ENCODE assay signal across 10 cellular contexts in the genomic region with DNA sequence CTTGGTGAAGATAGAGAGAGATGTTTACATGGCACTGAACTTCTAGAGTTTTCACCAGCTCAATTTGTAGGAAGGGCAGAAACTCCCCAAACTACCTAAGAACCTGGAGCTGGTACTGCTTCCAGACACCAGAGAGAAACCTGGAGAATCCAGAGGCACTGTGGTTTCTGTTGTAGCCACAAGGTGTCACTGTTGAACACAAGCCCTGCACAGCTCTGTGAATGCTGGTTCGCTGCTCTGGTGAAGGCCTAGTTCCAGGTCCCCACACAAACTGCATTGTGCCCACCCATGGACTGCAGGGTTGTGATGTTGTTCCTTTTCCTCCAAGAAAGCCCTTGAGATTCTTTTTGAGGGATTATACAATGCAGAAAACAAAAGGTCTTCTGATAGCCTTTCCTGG.
A peak's percentile ranks its signal among the peaks of the same experiment; 100 is the strongest.
DNase-seq lines count a peak whose midpoint lies in the region; ATAC-seq and TF ChIP-seq lines count a peak whose summit lies in the region.
"Had no signal": no experiment of that assay in that cellular context is flagged by ENCODE, and none has a peak within 500 bp of the region (broad histone marks: within the 10 kb centered on the region; RNA-seq: fewer than 3 reads in every experiment).

No MANE protein-coding gene starts in this region.

- H3K27ac ChIP-seq in HL-60 (replicated peaks) (no peak overlapping the region), mammary epithelial cell (ENCODE audit: insufficient read depth, low read depth, low read length) (no peak overlapping the region), ascending aorta (no peak overlapping the region)

- no peak overlapping the region for H2AFZ ChIP-seq in mammary epithelial cell (ENCODE audit: low read depth, low read length)

- peaks cover 0 to 2% of the 10 kb centered on the region in 2 donors for H3K27me3 Mint-ChIP-seq in natural killer cell treated with Interleukin-12 subunit alpha and Interleukin-12 subunit beta and Interleukin-15 and Interleukin-18, amount 100 ng/mL, for 72 hours

- no peak for ATAC-seq in natural killer cell treated with Interleukin-12 subunit alpha and Interleukin-12 subunit beta and Interleukin-15 and Interleukin-18, amount 100 ng/mL, for 72 hours
- ATAC-seq in GM21447 (IDR thresholded peaks at IDR 0.05; ENCODE audit: unreplicated experiment): no peak
- no peak for ATAC-seq in HG03460 (IDR thresholded peaks at IDR 0.05; ENCODE audit: unreplicated experiment)

- no peak overlapping the region for H3K4me3 Mint-ChIP-seq in natural killer cell treated with Interleukin-12 subunit alpha and Interleukin-12 subunit beta and Interleukin-15 and Interleukin-18, amount 100 ng/mL, for 72 hours

- H3K79me2 ChIP-seq in mammary epithelial cell (ENCODE audit: insufficient read depth, low read length): no peaks in the 10 kb centered on the region

- no peaks in the 10 kb centered on the region for H4K20me1 ChIP-seq in mammary epithelial cell (ENCODE audit: insufficient read depth, low read length)

- H3K9me3 ChIP-seq in mammary epithelial cell (replicated peaks; ENCODE audit: insufficient read depth, low read length) (peaks cover 25% of the 10 kb centered on the region), ascending aorta (peaks cover 12 to 14% of the 10 kb centered on the region in 2 donors)

- H3K9me3 Mint-ChIP-seq in natural killer cell treated with Interleukin-12 subunit alpha and Interleukin-12 subunit beta and Interleukin-15 and Interleukin-18, amount 100 ng/mL, for 72 hours: peaks cover 11% of the 10 kb centered on the region

- 33% methylated on average over 1 of the region's 1 CpG for WGBS in mammary epithelial cell (ENCODE audit: low coverage, missing lambda C conversion rate)

- peaks cover 6 to 7% of the 10 kb centered on the region in 2 donors for H3K4me1 Mint-ChIP-seq in natural killer cell treated with Interleukin-12 subunit alpha and Interleukin-12 subunit beta and Interleukin-15 and Interleukin-18, amount 100 ng/mL, for 72 hours (ENCODE audit: low read depth in 2 of 2)

- CTCF ChIA-PET in mammary epithelial cell (lab: Charles Lee; ENCODE audit: low non-redundant PET): no interaction called here

- peaks cover 8% of the 10 kb centered on the region for H3K36me3 Mint-ChIP-seq in natural killer cell treated with Interleukin-12 subunit alpha and Interleukin-12 subunit beta and Interleukin-15 and Interleukin-18, amount 100 ng/mL, for 72 hours

- intact Hi-C loops in mammary epithelial cell (cut with micrococcal nuclease) (no loop called here), ascending aorta (cut with DNase I) (loop anchor here (2.0 to 5.0 kb wide), 2 partner anchors 16 to 142 kb away; no protein-coding TSS in a partner anchor)

- H3K27me3 ChIP-seq in HL-60 (ENCODE audit: insufficient read depth, poor library complexity, severe bottlenecking): no peaks in the 10 kb centered on the region
- no peaks in the 10 kb centered on the region for H3K27me3 ChIP-seq in mammary epithelial cell (ENCODE audit: insufficient read depth, low read length)
- H3K27me3 ChIP-seq in ascending aorta: no peaks in the 10 kb centered on the region

- TF ChIP-seq CTCF in HL-60 (IDR thresholded peaks at IDR 0.05; ENCODE audit: insufficient read depth, low read length) (peak; percentile 46), mammary epithelial cell (conservative IDR thresholded peaks at IDR 0.05 in 1 of 2, IDR thresholded peaks at IDR 0.05 in 1 of 2; ENCODE audit: extremely low read depth in 1 of 2, insufficient read depth in 1 of 2, low read depth in 1 of 2, low read length in 2 of 2) (peak; percentile 23 to 39), ascending aorta (IDR thresholded peaks at IDR 0.05) (no peak)

- no peak overlapping the region for H3K9ac ChIP-seq in mammary epithelial cell (ENCODE audit: insufficient read depth, low read length)

- no peak overlapping the region for H3K27ac Mint-ChIP-seq in natural killer cell treated with Interleukin-12 subunit alpha and Interleukin-12 subunit beta and Interleukin-15 and Interleukin-18, amount 100 ng/mL, for 72 hours

- BruUV-seq in mammary epithelial cell (replicated peaks; lab: Mats Ljungman, UMichigan): no TSS peak

- dilution Hi-C loops in mammary epithelial cell (cut with HindIII; ENCODE audit: low sequenced_read_pairs): no loop called here

- in situ Hi-C loops in mammary epithelial cell (cut with MboI; ENCODE audit: low sequenced_read_pairs in 2 of 2): no loop called here

- no peak overlapping the region for H3K4me3 ChIP-seq in HL-60 (replicated peaks; ENCODE audit: insufficient read depth, low read length)
- H3K4me3 ChIP-seq in mammary epithelial cell (replicated peaks in 1 of 3; ENCODE audit: insufficient read depth in 1 of 3, low read depth in 2 of 3, low read length in 3 of 3): no peak overlapping the region
- no peak overlapping the region for H3K4me3 ChIP-seq in ascending aorta
- H3K4me3 ChIP-seq: lung had no signal

- DNase-seq in D341Med (ENCODE audit: low spot score) (peak; percentile 33), HL-60 (ENCODE audit: low read depth in 1 of 2, low spot score in 1 of 2) (peak; percentile 22 to 49), mammary epithelial cell (no peak), SHP77 (lab: John Stamatoyannopoulos, UW) (no peak), ascending aorta (ENCODE audit: low spot score in 2 of 2) (no peak)
- peak; percentile 42 for DNase-seq in natural killer cell treated with Interleukin-12 subunit alpha and Interleukin-12 subunit beta and Interleukin-15 and Interleukin-18, amount 100 ng/mL, for 72 hours (ENCODE audit: low spot score)
- DNase-seq: activated gamma-delta T cell treated with Interleukin-2 at 50 U/mL for 16 hours had no signal

- no peaks in the 10 kb centered on the region for H3K36me3 ChIP-seq in mammary epithelial cell (ENCODE audit: insufficient read depth, low read length)
- no peaks in the 10 kb centered on the region for H3K36me3 ChIP-seq in ascending aorta

- no peaks in the 10 kb centered on the region for H3K4me1 ChIP-seq in mammary epithelial cell (ENCODE audit: insufficient read depth, low read length)
- peaks cover 0 to 4% of the 10 kb centered on the region in 2 donors for H3K4me1 ChIP-seq in ascending aorta

- no peak overlapping the region for H3K4me2 ChIP-seq in mammary epithelial cell (ENCODE audit: insufficient read depth, low read depth, low read length)

Comparison
In these comparisons a context has a peak if more than half of its experiments do, and no peak if none do; other contexts are left out.
1. DNase-seq: peak in D341Med (single experiment), HL-60 (2 of 2) and natural killer cell treated with Interleukin-12 subunit alpha and Interleukin-12 subunit beta and Interleukin-15 and Interleukin-18, amount 100 ng/mL, for 72 hours (single experiment); none in mammary epithelial cell (single experiment), SHP77 (0 of 2) and ascending aorta (0 of 2).
2. CTCF ChIP-seq: peak in HL-60 (single experiment) and mammary epithelial cell (2 of 2); none in ascending aorta (0 of 3).